33 cellular contexts compared by ENCODE assay signal in the genomic region with DNA sequence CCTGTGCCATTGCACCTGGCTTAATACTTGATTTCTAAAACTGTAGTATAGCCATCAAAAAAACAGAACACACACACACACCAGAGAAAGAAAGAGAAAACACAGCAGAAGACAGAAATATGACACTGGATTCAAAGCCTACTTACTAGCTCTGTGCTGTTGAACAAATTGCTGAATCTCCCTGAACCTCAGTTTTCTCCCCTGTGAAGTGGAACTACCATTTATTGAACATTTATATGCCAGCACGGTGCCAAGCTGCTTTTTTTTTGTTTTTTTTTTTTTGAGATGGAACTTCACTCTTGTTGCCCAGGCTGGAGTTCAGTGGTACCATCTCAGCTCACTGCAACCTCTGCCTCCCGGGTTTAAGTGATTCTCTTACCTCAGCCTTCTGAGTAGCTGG. TPM values are rescaled to one million over a fixed set of nuclear protein-coding genes. Genes with fewer than 3 reads are reported as not detected.
"Had no signal": no experiment of that assay in that cellular context is flagged by ENCODE, and none has a peak within 500 bp of the region (broad histone marks: within the 10 kb centered on the region; RNA-seq: fewer than 3 reads in every experiment).

No MANE protein-coding gene starts in this region.

- H3K4me1 ChIP-seq: stomach, testis, tibial artery, tibial nerve, transverse colon, upper lobe of right lung, uterus, vagina had no signal

- H3K36me3 ChIP-seq: stomach, suprapubic skin, thoracic aorta, thyroid gland, tibial artery, tibial nerve, transverse colon, upper lobe of left lung, upper lobe of right lung, uterus, vagina had no signal

- H3K4me3 ChIP-seq: stomach, suprapubic skin, testis, thoracic aorta, thyroid gland, tibial artery, tibial nerve, transverse colon, upper lobe of left lung, upper lobe of right lung, uterus, vagina had no signal

- H3K27ac Mint-ChIP-seq: stimulated activated effector memory CD8-positive, alpha-beta T cell treated with anti-CD3 and anti-CD28 coated beads, Interleukin-12 subunit alpha, Interleukin-12 subunit beta, amount 100 ng/mL, for 72 hours; stimulated activated memory B cell treated with anti-CD40 and anti-IgM and Interleukin-4, amounts not matched to agents 10 μg/mL and 1 μg/mL and 100 μg/mL, for 72 hours; stimulated activated naive B cell treated with anti-CD40 and anti-IgM and Interleukin-4, amounts not matched to agents 10 μg/mL and 1 μg/mL and 100 μg/mL, for 72 hours; stimulated activated naive CD8-positive, alpha-beta T cell treated with anti-CD3 and anti-CD28 coated beads, Interleukin-15, Interleukin-2, amounts not matched to agents 100 ng/mL and 50 ng/mL, for 24 hours; type B pancreatic cell had no signal

- FAIRE-seq: urothelium cell line had no signal

- H3K9me3 Mint-ChIP-seq: stimulated activated effector memory CD8-positive, alpha-beta T cell treated with anti-CD3 and anti-CD28 coated beads, Interleukin-12 subunit alpha, Interleukin-12 subunit beta, amount 100 ng/mL, for 72 hours; stimulated activated memory B cell treated with anti-CD40 and anti-IgM and Interleukin-4, amounts not matched to agents 10 μg/mL and 1 μg/mL and 100 μg/mL, for 72 hours; stimulated activated naive B cell treated with anti-CD40 and anti-IgM and Interleukin-4, amounts not matched to agents 10 μg/mL and 1 μg/mL and 100 μg/mL, for 72 hours; stimulated activated naive CD8-positive, alpha-beta T cell treated with anti-CD3 and anti-CD28 coated beads, Interleukin-15, amount 100 ng/mL, for 72 hours; stimulated activated naive CD8-positive, alpha-beta T cell treated with anti-CD3 and anti-CD28 coated beads, Interleukin-15, Interleukin-2, amounts not matched to agents 100 ng/mL and 50 ng/mL, for 24 hours; type B pancreatic cell had no signal

- H3K36me3 Mint-ChIP-seq: stimulated activated effector memory CD8-positive, alpha-beta T cell treated with anti-CD3 and anti-CD28 coated beads, Interleukin-12 subunit alpha, Interleukin-12 subunit beta, amount 100 ng/mL, for 72 hours; stimulated activated memory B cell treated with anti-CD40 and anti-IgM and Interleukin-4, amounts not matched to agents 10 μg/mL and 1 μg/mL and 100 μg/mL, for 72 hours; stimulated activated naive B cell treated with anti-CD40 and anti-IgM and Interleukin-4, amounts not matched to agents 10 μg/mL and 1 μg/mL and 100 μg/mL, for 72 hours; type B pancreatic cell had no signal

- H3K27ac ChIP-seq: stomach, suprapubic skin, testis, thoracic aorta, thyroid gland, tibial artery, tibial nerve, transverse colon, upper lobe of left lung, upper lobe of right lung, uterus, vagina had no signal

- H3K27me3 ChIP-seq: suprapubic skin, testis, thyroid gland, transverse colon, upper lobe of left lung, upper lobe of right lung, uterus, vagina had no signal

- H3K27me3 Mint-ChIP-seq: stimulated activated memory B cell treated with anti-CD40 and anti-IgM and Interleukin-4, amounts not matched to agents 10 μg/mL and 1 μg/mL and 100 μg/mL, for 72 hours; stimulated activated naive CD8-positive, alpha-beta T cell treated with anti-CD3 and anti-CD28 coated beads, Interleukin-15, Interleukin-2, amounts not matched to agents 100 ng/mL and 50 ng/mL, for 24 hours had no signal

- H3K9me3 ChIP-seq: stomach, suprapubic skin, testis, thoracic aorta, thyroid gland, tibial artery, tibial nerve, transverse colon, upper lobe of left lung, upper lobe of right lung, uterus, vagina had no signal

- H3K4me3 Mint-ChIP-seq: stimulated activated effector memory CD8-positive, alpha-beta T cell treated with anti-CD3 and anti-CD28 coated beads, Interleukin-12 subunit alpha, Interleukin-12 subunit beta, amount 100 ng/mL, for 72 hours; stimulated activated memory B cell treated with anti-CD40 and anti-IgM and Interleukin-4, amounts not matched to agents 10 μg/mL and 1 μg/mL and 100 μg/mL, for 72 hours; stimulated activated naive B cell treated with anti-CD40 and anti-IgM and Interleukin-4, amounts not matched to agents 10 μg/mL and 1 μg/mL and 100 μg/mL, for 72 hours; stimulated activated naive CD8-positive, alpha-beta T cell treated with anti-CD3 and anti-CD28 coated beads, Interleukin-15, amount 100 ng/mL, for 72 hours; stimulated activated naive CD8-positive, alpha-beta T cell treated with anti-CD3 and anti-CD28 coated beads, Interleukin-15, Interleukin-2, amounts not matched to agents 100 ng/mL and 50 ng/mL, for 24 hours; type B pancreatic cell had no signal

- DNase-seq: stimulated activated CD4-positive, alpha-beta T cell treated with anti-CD3 and anti-CD28 coated beads, Interleukin-2, amount 100 ng/mL, for 48 hours; stimulated activated CD4-positive, alpha-beta T cell treated with anti-CD3 and anti-CD28 coated beads, Interleukin-4, amount 100 ng/mL, for 1 hour; stimulated activated CD4-positive, alpha-beta T cell treated with anti-CD3 and anti-CD28 coated beads, Interleukin-4, amount 100 ng/mL, for 24 hours; stimulated activated CD4-positive, alpha-beta T cell treated with anti-CD3 and anti-CD28 coated beads, Interleukin-4, amount 100 ng/mL, for 4 hours; stimulated activated CD8-positive, alpha-beta memory T cell treated with anti-CD3 and anti-CD28 coated beads, Interleukin-4, amount 100 ng/mL, for 48 hours; stimulated activated naive B cell treated with anti-CD40 and anti-IgM and Interleukin-4, amounts not matched to agents 10 μg/mL and 1 μg/mL and 100 μg/mL, for 72 hours; stimulated activated naive CD4-positive, alpha-beta T cell; stimulated activated naive CD4-positive, alpha-beta T cell treated with Interleukin-2 at 50 U/mL for 16 hours; stimulated activated naive CD8-positive, alpha-beta T cell treated with anti-CD3 and anti-CD28 coated beads, Interleukin-15, amount 100 ng/mL, for 72 hours; stimulated activated naive CD8-positive, alpha-beta T cell treated with anti-CD3 and anti-CD28 coated beads, Interleukin-15, Interleukin-2, amounts not matched to agents 100 U/mL and 50 U/mL, for 24 hours; stomach; substantia nigra; testis; tibial artery; transverse colon; trophoblast cell; upper lobe of left lung; upper lobe of right lung; uterus had no signal

- H3K4me1 Mint-ChIP-seq: stimulated activated effector memory CD8-positive, alpha-beta T cell treated with anti-CD3 and anti-CD28 coated beads, Interleukin-12 subunit alpha, Interleukin-12 subunit beta, amount 100 ng/mL, for 72 hours; stimulated activated memory B cell treated with anti-CD40 and anti-IgM and Interleukin-4, amounts not matched to agents 10 μg/mL and 1 μg/mL and 100 μg/mL, for 72 hours; stimulated activated naive B cell treated with anti-CD40 and anti-IgM and Interleukin-4, amounts not matched to agents 10 μg/mL and 1 μg/mL and 100 μg/mL, for 72 hours; stimulated activated naive CD8-positive, alpha-beta T cell treated with anti-CD3 and anti-CD28 coated beads, Interleukin-15, amount 100 ng/mL, for 72 hours had no signal

RNA-seq across cellular contexts. Expression of a gene that starts 13.2 kb away (rescaled TPM):
- total RNA-seq: stomach, subcutaneous adipose tissue, temporal lobe, thoracic aorta, thyroid gland, tibial nerve, transverse colon, upper lobe of left lung, upper lobe of right lung, uterus had no signal
- polyA plus RNA-seq: urinary bladder had no signal

RNA-seq across cellular contexts. Expression of a gene that starts 17.6 kb away (rescaled TPM):
- total RNA-seq: stomach, subcutaneous adipose tissue, thoracic aorta, thyroid gland, tibial nerve, upper lobe of left lung, upper lobe of right lung, urinary bladder had no signal
- polyA plus RNA-seq: urinary bladder had no signal

RNA-seq across cellular contexts. Expression of a gene that starts 23.1 kb away (rescaled TPM):
- total RNA-seq: stomach, subcutaneous adipose tissue, suprapubic skin, thoracic aorta, transverse colon, upper lobe of right lung, ureter, urinary bladder, vagina had no signal
